Comparison of ENCODE assay signal across 19 cellular contexts in the genomic region with DNA sequence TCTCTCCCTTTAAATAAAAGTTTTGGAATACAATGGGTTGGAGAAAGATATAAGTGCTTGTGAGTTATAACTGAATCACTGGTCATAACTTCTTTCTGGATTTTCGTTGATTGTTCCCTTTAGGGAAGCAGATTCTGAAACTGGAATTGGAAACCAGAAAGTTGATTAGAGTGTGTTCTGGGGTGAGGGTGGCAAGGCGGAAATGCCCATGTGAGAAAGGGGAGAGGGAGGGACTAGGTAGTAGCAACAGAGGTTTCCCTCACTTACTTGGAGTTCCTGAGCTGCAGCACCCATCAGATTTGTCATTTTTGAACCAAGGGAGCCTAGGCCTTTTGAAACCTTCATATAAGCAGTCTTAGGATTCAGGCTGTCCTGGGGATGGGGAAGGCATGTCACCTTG.
DNase-seq lines count a peak whose midpoint lies in the region; ATAC-seq, FAIRE-seq and TF ChIP-seq lines count a peak whose summit lies in the region.
"Had no signal": no experiment of that assay in that cellular context is flagged by ENCODE, and none has a peak within 500 bp of the region (broad histone marks: within the 10 kb centered on the region; RNA-seq: fewer than 3 reads in every experiment).

No MANE protein-coding gene starts in this region.

- TF ChIP-seq CTCF in GM12878 (IDR thresholded peaks at IDR 0.05 in 2 of 3, conservative IDR thresholded peaks at IDR 0.05 in 1 of 3; ENCODE audit: control insufficient read depth in 2 of 3, extremely low read depth in 1 of 3, insufficient read depth in 1 of 3, low read depth in 3 of 3, low read length in 3 of 3) = no peak
- no peak for TF ChIP-seq CTCF in psoas muscle (IDR thresholded peaks at IDR 0.05)
- TF ChIP-seq CTCF in lower leg skin (IDR thresholded peaks at IDR 0.05) = no peak

- H3K4me3 ChIP-seq in GM12878 (no peak overlapping the region), psoas muscle (no peak overlapping the region), lower leg skin (ENCODE audit: low read depth, poor library complexity, severe bottlenecking) (no peak overlapping the region)

- peaks cover 3% of the 10 kb centered on the region; the same call in 2 of the 3 replicates for H3K9me3 ChIP-seq in GM12878 (replicated peaks; ENCODE audit: control insufficient read depth, insufficient read depth, low read length)
- no peaks in the 10 kb centered on the region for H3K9me3 ChIP-seq in psoas muscle

- intact Hi-C loops in GM12878 (cut with micrococcal nuclease; ENCODE audit: unreplicated experiment) = no loop called here
- intact Hi-C loops in psoas muscle (cut with DNase I) = no loop called here
- intact Hi-C loops in lower leg skin (cut with DNase I; ENCODE audit: low total_unique reads) = no loop called here

- no TSS peak for BruUV-seq in GM12878 (replicated peaks; lab: Mats Ljungman, UMichigan)

- no peak overlapping the region for H3K9ac ChIP-seq in GM12878 (ENCODE audit: control insufficient read depth, insufficient read depth, low read length)

- H3K36me3 ChIP-seq in GM12878 (ENCODE audit: control insufficient read depth in 2 of 2, insufficient read depth in 2 of 2, low read length in 1 of 2) (no peaks in the 10 kb centered on the region), psoas muscle (ENCODE audit: insufficient read depth in 1 of 2, low read depth in 1 of 2) (no peaks in the 10 kb centered on the region)

- peak; percentile 72 for DNase-seq in DMS 273 (lab: John Stamatoyannopoulos, UW; ENCODE audit: unreplicated experiment)
- DNase-seq in GM19239 (ENCODE audit: insufficient read length, low spot score) = no peak
- no peak for DNase-seq in GM12878 (ENCODE audit: low read depth, low spot score)
- no peak for DNase-seq in psoas muscle
- no peak for DNase-seq in lower leg skin (ENCODE audit: low spot score in 2 of 2)
- no peak for DNase-seq in SIG-M5 treated with dmso at 0.1 percent for 504 hours (lab: John Stamatoyannopoulos, UW; ENCODE audit: unreplicated experiment)
- DNase-seq: AML-193, Karpas-422, NCI-H1417 treated with DMSO at 0.1 percent for 48 hours, NCI-H187 treated with DMSO at 0.1 percent for 48 hours, NCI-H2227 treated with DMSO at 0.1 percent for 48 hours, NCI-H510A treated with DMSO at 0.1 percent for 48 hours, NCI-H82, SW 1271 had no signal

- H3K27me3 ChIP-seq in GM12878 (replicated peaks in 1 of 2; ENCODE audit: control insufficient read depth in 2 of 2, insufficient read depth in 2 of 2, low read length in 1 of 2) = no peaks in the 10 kb centered on the region
- no peaks in the 10 kb centered on the region for H3K27me3 ChIP-seq in psoas muscle (ENCODE audit: insufficient read depth in 3 of 3, low read length in 2 of 3)

- in situ Hi-C loops in GM12878 (cut with MboI) = no loop called here

- ATAC-seq in HG02642 (IDR thresholded peaks at IDR 0.05; ENCODE audit: poor library complexity, unreplicated experiment) (peak; percentile 50), GM12878 (no peak), psoas muscle (no peak), HG03460 (IDR thresholded peaks at IDR 0.05; ENCODE audit: unreplicated experiment) (no peak)
- ATAC-seq: Panc1 had no signal

- no peak for TF ChIP-seq POLR2A in GM12878 (IDR thresholded peaks at IDR 0.05; ENCODE audit: low read depth, low read length)
- TF ChIP-seq POLR2A in lower leg skin (IDR thresholded peaks at IDR 0.05) = no peak

- no peak for TF ChIP-seq RAD21 in GM12878 (IDR thresholded peaks at IDR 0.05; ENCODE audit: insufficient read depth, low read depth, low read length)

- no peak for TF ChIP-seq EP300 in GM12878 (IDR thresholded peaks at IDR 0.05; ENCODE audit: borderline replicate concordance in 1 of 2, control insufficient read depth in 1 of 2, low read depth in 2 of 2, low read length in 2 of 2)

- CTCF ChIA-PET in GM12878 (lab: Yijun Ruan, JAX) = interaction anchor here (0.8 to 1.2 kb wide), 3 partner anchors 8 to 68 kb away, joined by 3 read pairs; no protein-coding TSS in a partner anchor

- 70% methylated on average over 2 of the region's 2 CpGs for WGBS in GM12878 (ENCODE audit: insufficient coverage, insufficient replicate concordance, low lambda C conversion rate, missing lambda C conversion rate)
- WGBS in psoas muscle, 3 donors = 74 to 87% (median 79%) methylated on average over 2 of the region's 2 CpGs
- WGBS in lower leg skin, 2 donors = 76 to 81% methylated on average over 2 of the region's 2 CpGs

- H3K4me1 ChIP-seq in GM12878 (ENCODE audit: control insufficient read depth, insufficient read depth, low read length) (no peaks in the 10 kb centered on the region), psoas muscle (no peaks in the 10 kb centered on the region)

- no peaks in the 10 kb centered on the region for H4K20me1 ChIP-seq in GM12878 (ENCODE audit: control insufficient read depth, insufficient read depth)

- H3K79me2 ChIP-seq in GM12878 (ENCODE audit: control insufficient read depth, insufficient read depth, low read length) = no peaks in the 10 kb centered on the region

- FAIRE-seq in GM19239 (lab: Jason Lieb, UNC) (peak; percentile 64), GM12878 (lab: Jason Lieb, UNC) (no peak)
- FAIRE-seq: G401.6 had no signal

- H3K27ac ChIP-seq in GM12878 (ENCODE audit: control insufficient read depth, insufficient read depth) = no peak overlapping the region
- no peak overlapping the region for H3K27ac ChIP-seq in psoas muscle
- H3K27ac ChIP-seq: 22Rv1 had no signal

- H3K4me2 ChIP-seq in GM12878 (ENCODE audit: control insufficient read depth, insufficient read depth) = no peak overlapping the region

- RAD21 ChIA-PET in GM12878 (lab: Charles Lee; ENCODE audit: unreplicated experiment) = no interaction called here

- SMC1A ChIA-PET in GM12878 (lab: Charles Lee; ENCODE audit: uncharacterized antibody, unreplicated experiment) = interaction anchor here (0.7 to 2.7 kb wide), 2 partner anchors 9 to 611 kb away, joined by 3 to 8 read pairs; no protein-coding TSS in a partner anchor

- peak overlapping the region; percentile 16; the same call in 1 of the 2 replicates for H2AFZ ChIP-seq in GM12878 (ENCODE audit: control insufficient read depth, low read depth, low read length)

- POLR2A ChIA-PET in GM12878 (lab: Charles Lee) = no interaction called here

TF ChIP-seq in GM12878, 131 proteins besides CTCF, POLR2A, EP300 and RAD21:
- TF ChIP-seq TARDBP (IDR thresholded peaks at IDR 0.05; ENCODE audit: borderline replicate concordance) = no peak
- TF ChIP-seq, protein P1, sequence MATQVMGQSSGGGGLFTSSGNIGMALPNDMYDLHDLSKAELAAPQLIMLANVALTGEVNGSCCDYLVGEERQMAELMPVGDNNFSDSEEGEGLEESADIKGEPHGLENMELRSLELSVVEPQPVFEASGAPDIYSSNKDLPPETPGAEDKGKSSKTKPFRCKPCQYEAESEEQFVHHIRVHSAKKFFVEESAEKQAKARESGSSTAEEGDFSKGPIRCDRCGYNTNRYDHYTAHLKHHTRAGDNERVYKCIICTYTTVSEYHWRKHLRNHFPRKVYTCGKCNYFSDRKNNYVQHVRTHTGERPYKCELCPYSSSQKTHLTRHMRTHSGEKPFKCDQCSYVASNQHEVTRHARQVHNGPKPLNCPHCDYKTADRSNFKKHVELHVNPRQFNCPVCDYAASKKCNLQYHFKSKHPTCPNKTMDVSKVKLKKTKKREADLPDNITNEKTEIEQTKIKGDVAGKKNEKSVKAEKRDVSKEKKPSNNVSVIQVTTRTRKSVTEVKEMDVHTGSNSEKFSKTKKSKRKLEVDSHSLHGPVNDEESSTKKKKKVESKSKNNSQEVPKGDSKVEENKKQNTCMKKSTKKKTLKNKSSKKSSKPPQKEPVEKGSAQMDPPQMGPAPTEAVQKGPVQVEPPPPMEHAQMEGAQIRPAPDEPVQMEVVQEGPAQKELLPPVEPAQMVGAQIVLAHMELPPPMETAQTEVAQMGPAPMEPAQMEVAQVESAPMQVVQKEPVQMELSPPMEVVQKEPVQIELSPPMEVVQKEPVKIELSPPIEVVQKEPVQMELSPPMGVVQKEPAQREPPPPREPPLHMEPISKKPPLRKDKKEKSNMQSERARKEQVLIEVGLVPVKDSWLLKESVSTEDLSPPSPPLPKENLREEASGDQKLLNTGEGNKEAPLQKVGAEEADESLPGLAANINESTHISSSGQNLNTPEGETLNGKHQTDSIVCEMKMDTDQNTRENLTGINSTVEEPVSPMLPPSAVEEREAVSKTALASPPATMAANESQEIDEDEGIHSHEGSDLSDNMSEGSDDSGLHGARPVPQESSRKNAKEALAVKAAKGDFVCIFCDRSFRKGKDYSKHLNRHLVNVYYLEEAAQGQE (IDR thresholded peaks at IDR 0.05; ENCODE audit: low read depth, low read length) = no peak
- TF ChIP-seq, protein P2, sequence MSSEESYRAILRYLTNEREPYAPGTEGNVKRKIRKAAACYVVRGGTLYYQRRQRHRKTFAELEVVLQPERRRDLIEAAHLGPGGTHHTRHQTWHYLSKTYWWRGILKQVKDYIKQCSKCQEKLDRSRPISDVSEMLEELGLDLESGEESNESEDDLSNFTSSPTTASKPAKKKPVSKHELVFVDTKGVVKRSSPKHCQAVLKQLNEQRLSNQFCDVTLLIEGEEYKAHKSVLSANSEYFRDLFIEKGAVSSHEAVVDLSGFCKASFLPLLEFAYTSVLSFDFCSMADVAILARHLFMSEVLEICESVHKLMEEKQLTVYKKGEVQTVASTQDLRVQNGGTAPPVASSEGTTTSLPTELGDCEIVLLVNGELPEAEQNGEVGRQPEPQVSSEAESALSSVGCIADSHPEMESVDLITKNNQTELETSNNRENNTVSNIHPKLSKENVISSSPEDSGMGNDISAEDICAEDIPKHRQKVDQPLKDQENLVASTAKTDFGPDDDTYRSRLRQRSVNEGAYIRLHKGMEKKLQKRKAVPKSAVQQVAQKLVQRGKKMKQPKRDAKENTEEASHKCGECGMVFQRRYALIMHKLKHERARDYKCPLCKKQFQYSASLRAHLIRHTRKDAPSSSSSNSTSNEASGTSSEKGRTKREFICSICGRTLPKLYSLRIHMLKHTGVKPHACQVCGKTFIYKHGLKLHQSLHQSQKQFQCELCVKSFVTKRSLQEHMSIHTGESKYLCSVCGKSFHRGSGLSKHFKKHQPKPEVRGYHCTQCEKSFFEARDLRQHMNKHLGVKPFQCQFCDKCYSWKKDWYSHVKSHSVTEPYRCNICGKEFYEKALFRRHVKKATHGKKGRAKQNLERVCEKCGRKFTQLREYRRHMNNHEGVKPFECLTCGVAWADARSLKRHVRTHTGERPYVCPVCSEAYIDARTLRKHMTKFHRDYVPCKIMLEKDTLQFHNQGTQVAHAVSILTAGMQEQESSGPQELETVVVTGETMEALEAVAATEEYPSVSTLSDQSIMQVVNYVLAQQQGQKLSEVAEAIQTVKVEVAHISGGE (CRISPR knock-in tag; IDR thresholded peaks at IDR 0.05) = no peak
